21 cellular contexts compared by ENCODE assay signal in the genomic region with DNA sequence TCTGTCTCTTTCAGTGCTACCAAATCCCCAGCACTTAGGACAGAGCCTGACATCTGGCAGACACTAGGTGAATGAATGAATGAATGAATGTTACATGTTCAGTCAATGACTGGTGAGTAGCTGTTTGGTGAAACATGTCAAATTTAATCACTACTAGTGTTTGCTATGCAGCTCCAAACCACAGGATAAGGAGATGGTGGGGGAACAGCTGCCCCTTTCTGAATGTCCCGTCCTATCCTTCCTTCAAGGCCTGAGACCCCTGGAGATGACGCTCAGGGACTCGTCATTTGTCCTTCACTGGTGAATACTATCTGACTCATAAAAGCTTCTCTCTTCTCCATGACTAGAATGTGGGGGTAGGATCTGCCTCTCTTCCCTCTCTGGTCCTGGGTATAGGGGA.
DNase-seq lines count a peak whose midpoint lies in the region; ATAC-seq, FAIRE-seq and TF ChIP-seq lines count a peak whose summit lies in the region.
"Had no signal": no experiment of that assay in that cellular context is flagged by ENCODE, and none has a peak within 500 bp of the region (broad histone marks: within the 10 kb centered on the region; RNA-seq: fewer than 3 reads in every experiment).

No MANE protein-coding gene starts in this region.

- no peak overlapping the region for H3K9ac ChIP-seq in keratinocyte (ENCODE audit: control insufficient read depth, extremely low read depth, insufficient read depth, low read length)

- H3K4me3 Mint-ChIP-seq in activated T-helper 1 cell treated with anti-CD3 and anti-CD28 coated beads, Interleukin-12 subunit alpha, Interleukin-12 subunit beta, Interleukin-2, Interleukin-4 antibody, amounts not matched to agents 30 ng/mL and 10 ng/mL and 1 ng/mL, durations not matched to agents 14 hours and 24 hours and 36 hours = no peak overlapping the region
- H3K4me3 Mint-ChIP-seq: activated B cell treated with CpG ODN at 0.5 μM for 24 hours; CD4-positive, alpha-beta T cell; H9 had no signal

- H3K9me3 Mint-ChIP-seq in activated T-helper 1 cell treated with anti-CD3 and anti-CD28 coated beads, Interleukin-12 subunit alpha, Interleukin-12 subunit beta, Interleukin-2, Interleukin-4 antibody, amounts not matched to agents 30 ng/mL and 10 ng/mL and 1 ng/mL, durations not matched to agents 14 hours and 24 hours and 36 hours = no peaks in the 10 kb centered on the region
- H3K9me3 Mint-ChIP-seq: activated B cell treated with CpG ODN at 0.5 μM for 24 hours; CD4-positive, alpha-beta T cell; H9 had no signal

- H3K4me3 ChIP-seq in AG10803 (ENCODE audit: low read length) (no peak overlapping the region), keratinocyte (ENCODE audit: control insufficient read depth in 2 of 3, extremely low read depth in 1 of 3, insufficient read depth in 2 of 3, low read depth in 1 of 3, low read length in 3 of 3) (no peak overlapping the region), right atrium auricular region (no peak overlapping the region)
- H3K4me3 ChIP-seq: heart left ventricle, mucosa of descending colon, Peyer's patch had no signal

- intact Hi-C loops in activated T-helper 1 cell treated with anti-CD3 and anti-CD28 coated beads, Interleukin-12 subunit alpha, Interleukin-12 subunit beta, Interleukin-2, Interleukin-4 antibody, amounts not matched to agents 30 ng/mL and 10 ng/mL and 1 ng/mL, durations not matched to agents 14 hours and 24 hours and 36 hours (cut with micrococcal nuclease) = no loop called here

- H3K27ac Mint-ChIP-seq in activated T-helper 1 cell treated with anti-CD3 and anti-CD28 coated beads, Interleukin-12 subunit alpha, Interleukin-12 subunit beta, Interleukin-2, Interleukin-4 antibody, amounts not matched to agents 30 ng/mL and 10 ng/mL and 1 ng/mL, durations not matched to agents 14 hours and 24 hours and 36 hours = peak overlapping the region; percentile 76
- H3K27ac Mint-ChIP-seq: CD4-positive, alpha-beta T cell; H9 had no signal

- no peak overlapping the region for H3K27ac ChIP-seq in keratinocyte (ENCODE audit: control insufficient read depth, insufficient read depth, low read length)
- H3K27ac ChIP-seq in right atrium auricular region = no peak overlapping the region
- H3K27ac ChIP-seq: heart left ventricle, Peyer's patch had no signal

- DNase-seq in AG10803 (ENCODE audit: low read depth) = peak; percentile 24
- DNase-seq in EL = peak; percentile 61
- no peak for DNase-seq in activated T-helper 1 cell treated with anti-CD3 and anti-CD28 coated beads, Interleukin-12 subunit alpha, Interleukin-12 subunit beta, Interleukin-2, Interleukin-4 antibody, amounts not matched to agents 30 ng/mL and 10 ng/mL and 1 ng/mL, durations not matched to agents 14 hours and 24 hours and 36 hours (ENCODE audit: low spot score)
- DNase-seq in keratinocyte (ENCODE audit: low read depth, low spot score) = no peak
- DNase-seq in RPMI8226 = no peak
- no peak for DNase-seq in right atrium auricular region (ENCODE audit: low spot score)
- DNase-seq in NCI-H82 treated with DMSO at 0.1 percent for 48 hours (lab: John Stamatoyannopoulos, UW; ENCODE audit: unreplicated experiment) = no peak
- DNase-seq: activated B cell treated with CpG ODN at 0.5 μM for 24 hours; CD4-positive, alpha-beta T cell; dermis blood vessel endothelial cell; DMS79 treated with DMSO at 0.1 percent for 48 hours; H9; heart left ventricle; kidney; mucosa of descending colon; NCI-H187 treated with DMSO at 0.1 percent for 48 hours; NCI-H524 treated with DMSO at 0.1 percent for 48 hours; nucleus accumbens; Peyer's patch; SW 1271 had no signal

- FAIRE-seq in keratinocyte (lab: Jason Lieb, UNC) = peak; percentile 32
- FAIRE-seq: kidney had no signal

- H3K36me3 Mint-ChIP-seq in activated T-helper 1 cell treated with anti-CD3 and anti-CD28 coated beads, Interleukin-12 subunit alpha, Interleukin-12 subunit beta, Interleukin-2, Interleukin-4 antibody, amounts not matched to agents 30 ng/mL and 10 ng/mL and 1 ng/mL, durations not matched to agents 14 hours and 24 hours and 36 hours (ENCODE audit: low read depth) = peaks cover 3% of the 10 kb centered on the region

- H3K36me3 ChIP-seq in keratinocyte (ENCODE audit: control insufficient read depth in 2 of 2, extremely low read depth in 1 of 2, insufficient read depth in 2 of 2, low read length in 2 of 2) (no peaks in the 10 kb centered on the region), right atrium auricular region (no peaks in the 10 kb centered on the region)
- H3K36me3 ChIP-seq: heart left ventricle, Peyer's patch had no signal

- no peaks in the 10 kb centered on the region for H3K9me1 ChIP-seq in keratinocyte (ENCODE audit: control insufficient read depth, extremely low read depth, insufficient read depth, low read length)

- dilution Hi-C loops in keratinocyte (cut with MboI; ENCODE audit: extremely low pct_ligation_motif_present, low sequenced_read_pairs) = no loop called here

- peaks cover 94% of the 10 kb centered on the region for H3K4me1 Mint-ChIP-seq in activated T-helper 1 cell treated with anti-CD3 and anti-CD28 coated beads, Interleukin-12 subunit alpha, Interleukin-12 subunit beta, Interleukin-2, Interleukin-4 antibody, amounts not matched to agents 30 ng/mL and 10 ng/mL and 1 ng/mL, durations not matched to agents 14 hours and 24 hours and 36 hours (ENCODE audit: low read depth)
- H3K4me1 Mint-ChIP-seq: H9 had no signal

- no peak for ATAC-seq in HG02981 (IDR thresholded peaks at IDR 0.05; ENCODE audit: unreplicated experiment)
- ATAC-seq: heart left ventricle, mucosa of descending colon had no signal

- H3K79me2 ChIP-seq in keratinocyte (ENCODE audit: control insufficient read depth, insufficient read depth, low read length) = no peaks in the 10 kb centered on the region

- H3K27me3 ChIP-seq in keratinocyte (ENCODE audit: control insufficient read depth, extremely low read depth, insufficient read depth, low read length) (no peaks in the 10 kb centered on the region), right atrium auricular region (no peaks in the 10 kb centered on the region)
- H3K27me3 ChIP-seq: heart left ventricle, Peyer's patch had no signal

- no peak overlapping the region for H2AFZ ChIP-seq in keratinocyte (ENCODE audit: control insufficient read depth, low read length)

- no peaks in the 10 kb centered on the region for H4K20me1 ChIP-seq in keratinocyte (ENCODE audit: control insufficient read depth, extremely low read depth, insufficient read depth, low read length)

- no peaks in the 10 kb centered on the region for H3K27me3 Mint-ChIP-seq in activated T-helper 1 cell treated with anti-CD3 and anti-CD28 coated beads, Interleukin-12 subunit alpha, Interleukin-12 subunit beta, Interleukin-2, Interleukin-4 antibody, amounts not matched to agents 30 ng/mL and 10 ng/mL and 1 ng/mL, durations not matched to agents 14 hours and 24 hours and 36 hours (ENCODE audit: insufficient read depth)
- H3K27me3 Mint-ChIP-seq: activated B cell treated with CpG ODN at 0.5 μM for 24 hours; CD4-positive, alpha-beta T cell had no signal

- no peak for TF ChIP-seq CTCF in AG10803 (conservative IDR thresholded peaks at IDR 0.05; ENCODE audit: low read length)
- no peak for TF ChIP-seq CTCF in keratinocyte (optimal IDR thresholded peaks at IDR 0.05 in 1 of 3, IDR thresholded peaks at IDR 0.05 in 1 of 3, conservative IDR thresholded peaks at IDR 0.05 in 1 of 3; ENCODE audit: extremely low read depth in 1 of 3, insufficient read depth in 2 of 3, low read length in 3 of 3)
- no peak for TF ChIP-seq CTCF in right atrium auricular region (IDR thresholded peaks at IDR 0.05)

- H3K4me2 ChIP-seq in keratinocyte (ENCODE audit: control insufficient read depth, extremely low read depth, insufficient read depth, low read depth, low read length) = no peak overlapping the region

- H3K4me1 ChIP-seq in keratinocyte (ENCODE audit: control insufficient read depth, extremely low read depth, insufficient read depth, low read length) (peaks cover 47% of the 10 kb centered on the region), right atrium auricular region (peaks cover 0 to 12% of the 10 kb centered on the region in 2 donors)

- H3K9me3 ChIP-seq in keratinocyte (ENCODE audit: control insufficient read depth, low read depth, low read length) (no peaks in the 10 kb centered on the region), right atrium auricular region (no peaks in the 10 kb centered on the region)
- H3K9me3 ChIP-seq: heart left ventricle, mucosa of descending colon, Peyer's patch had no signal

Comparison
In these comparisons a context has a peak if more than half of its experiments do, and no peak if none do; other contexts are left out.
1. DNase-seq: peak in AG10803 (single experiment) and EL (single experiment); none in activated T-helper 1 cell treated with anti-CD3 and anti-CD28 coated beads, Interleukin-12 subunit alpha, Interleukin-12 subunit beta, Interleukin-2, Interleukin-4 antibody, amounts not matched to agents 30 ng/mL and 10 ng/mL and 1 ng/mL, durations not matched to agents 14 hours and 24 hours and 36 hours (single experiment), keratinocyte (single experiment), RPMI8226 (single experiment), right atrium auricular region (single experiment) and NCI-H82 treated with DMSO at 0.1 percent for 48 hours (single experiment).